Comparison of ENCODE assay signal across 20 cellular contexts in genomic region chr4:152992027-152992426, GRCh38. TPM values are rescaled to one million over a fixed set of nuclear protein-coding genes. Genes with fewer than 3 reads are reported as not detected.
DNase-seq lines count a peak whose midpoint lies in the region; ATAC-seq and TF ChIP-seq lines count a peak whose summit lies in the region.
"Had no signal": no experiment of that assay in that cellular context is flagged by ENCODE, and none has a peak within 500 bp of the region (broad histone marks: within the 10 kb centered on the region; RNA-seq: fewer than 3 reads in every experiment).

No MANE protein-coding gene starts in this region.

- TF ChIP-seq CTCF in GM23338 (conservative IDR thresholded peaks at IDR 0.05; ENCODE audit: low read depth in 2 of 2): no peak
- TF ChIP-seq CTCF in hepatocyte (IDR thresholded peaks at IDR 0.05; ENCODE audit: poor library complexity): no peak
- no peak for TF ChIP-seq CTCF in spleen (IDR thresholded peaks at IDR 0.05 in 8 of 11, conservative IDR thresholded peaks at IDR 0.05 in 3 of 11)
- TF ChIP-seq CTCF in CD14-positive monocyte (IDR thresholded peaks at IDR 0.05): no peak

- no peak for DNase-seq in GM23338 (ENCODE audit: low spot score)
- DNase-seq in NCI-H774 (lab: John Stamatoyannopoulos, UW): peak; percentile 8
- DNase-seq in hepatocyte (ENCODE audit: low spot score): peak; percentile 46
- peak; percentile 44 for DNase-seq in spleen
- no peak for DNase-seq in GM19238 (ENCODE audit: insufficient read length, low spot score)
- no peak for DNase-seq in CD14-positive monocyte (ENCODE audit: low spot score)
- DNase-seq: activated CD4-positive, alpha-beta T cell treated with anti-CD3 and anti-CD28 coated beads, Interleukin-2, amount 50 U/mL, for 48 hours; activated T-cell treated with anti-CD3 and anti-CD28 coated beads, Interleukin-2, amount 50 U/mL, for 24 hours; body of pancreas; Kasumi-1; NCI-H1105 treated with DMSO at 0.1 percent for 48 hours; nephron progenitor cell; SHP77; stimulated activated CD4-positive, alpha-beta T cell treated with anti-CD3 and anti-CD28 coated beads, Interleukin-4, amount 100 ng/mL, for 4 hours; substantia nigra had no signal

- H3K9me3 ChIP-seq in hepatocyte (ENCODE audit: low read depth) (no peaks in the 10 kb centered on the region), spleen (no peaks in the 10 kb centered on the region)
- H3K9me3 ChIP-seq: body of pancreas had no signal

- H3K27ac ChIP-seq in GM23338 (ENCODE audit: low read depth): no peak overlapping the region
- H3K27ac ChIP-seq in hepatocyte: peak overlapping the region; percentile 59
- no peak overlapping the region for H3K27ac ChIP-seq in spleen
- H3K27ac ChIP-seq: body of pancreas, VCaP had no signal

- WGBS in hepatocyte (ENCODE audit: low lambda C conversion rate, missing lambda C conversion rate): 82% methylated on average over 8 of the region's 8 CpGs
- 74 to 90% (median 82%) methylated on average over 8 of the region's 8 CpGs for WGBS in spleen, 5 donors

- peak overlapping the region; percentile 51; the same call in 1 of the 2 replicates for H3K27ac Mint-ChIP-seq in GM23338
- H3K27ac Mint-ChIP-seq in CD14-positive monocyte: no peak overlapping the region
- H3K27ac Mint-ChIP-seq: activated naive CD4-positive, alpha-beta T cell treated with anti-CD3 and anti-CD28 coated beads, Interleukin-2, amount 50 U/mL, for 24 hours; activated T-cell treated with anti-CD3 and anti-CD28 coated beads, Interleukin-2, amount 50 U/mL, for 24 hours; B cell; dendritic cell treated with granulocyte-macrophage colony-stimulating factor and Interleukin-4, amounts not matched to agents 40 ng/mL and 50 ng/mL, for 4 days; nephron progenitor cell had no signal

- intact Hi-C loops in spleen (cut with DNase I; ENCODE audit: low total_unique reads) (no loop called here), CD14-positive monocyte (cut with micrococcal nuclease) (no loop called here)

- H3K36me3 ChIP-seq in GM23338 (ENCODE audit: insufficient read depth) (no peaks in the 10 kb centered on the region), hepatocyte (replicated peaks; ENCODE audit: insufficient read depth, low read depth) (no peaks in the 10 kb centered on the region), spleen (no peaks in the 10 kb centered on the region)

- H3K36me3 Mint-ChIP-seq in GM23338 (ENCODE audit: low read depth) (no peaks in the 10 kb centered on the region; the same call in 2 of the 3 replicates), CD14-positive monocyte (no peaks in the 10 kb centered on the region)
- H3K36me3 Mint-ChIP-seq: activated naive CD4-positive, alpha-beta T cell treated with anti-CD3 and anti-CD28 coated beads, Interleukin-2, amount 50 U/mL, for 24 hours had no signal

- H3K9me2 ChIP-seq in GM23338 (ENCODE audit: insufficient read depth) (peaks cover 6% of the 10 kb centered on the region; the same call in 1 of the 2 replicates), hepatocyte (replicated peaks; ENCODE audit: insufficient read depth) (no peaks in the 10 kb centered on the region)

- H3K27me3 ChIP-seq in GM23338 (ENCODE audit: insufficient read depth) (no peaks in the 10 kb centered on the region), hepatocyte (no peaks in the 10 kb centered on the region), spleen (replicated peaks in 1 of 7) (no peaks in the 10 kb centered on the region)
- H3K27me3 ChIP-seq: body of pancreas had no signal

- H2AFZ ChIP-seq in GM23338: peak overlapping the region; percentile 59; the same call in 1 of the 2 replicates
- H2AFZ ChIP-seq in hepatocyte: no peak overlapping the region

- H3K4me3 ChIP-seq in GM23338 (no peak overlapping the region), hepatocyte (no peak overlapping the region), spleen (no peak overlapping the region)
- H3K4me3 ChIP-seq: body of pancreas had no signal

- no peaks in the 10 kb centered on the region for H3K9me3 Mint-ChIP-seq in GM23338
- no peaks in the 10 kb centered on the region for H3K9me3 Mint-ChIP-seq in CD14-positive monocyte
- H3K9me3 Mint-ChIP-seq: activated naive CD4-positive, alpha-beta T cell treated with anti-CD3 and anti-CD28 coated beads, Interleukin-2, amount 50 U/mL, for 24 hours; activated T-cell treated with anti-CD3 and anti-CD28 coated beads, Interleukin-2, amount 50 U/mL, for 24 hours; dendritic cell treated with granulocyte-macrophage colony-stimulating factor and Interleukin-4, amounts not matched to agents 40 ng/mL and 50 ng/mL, for 4 days; nephron progenitor cell had no signal

- TF ChIP-seq POLR2A in spleen (IDR thresholded peaks at IDR 0.05): no peak

- H3K27me3 Mint-ChIP-seq in GM23338 (ENCODE audit: insufficient read depth, low read depth, poor library complexity) (peaks cover 8% of the 10 kb centered on the region), CD14-positive monocyte (ENCODE audit: low read depth in 3 of 3) (peaks cover 0 to 8% (median 1%) of the 10 kb centered on the region in 3 donors)
- H3K27me3 Mint-ChIP-seq: activated naive CD4-positive, alpha-beta T cell treated with anti-CD3 and anti-CD28 coated beads, Interleukin-2, amount 50 U/mL, for 24 hours; activated T-cell treated with anti-CD3 and anti-CD28 coated beads, Interleukin-2, amount 50 U/mL, for 24 hours; dendritic cell treated with granulocyte-macrophage colony-stimulating factor and Interleukin-4, amounts not matched to agents 40 ng/mL and 50 ng/mL, for 4 days had no signal

- H3K79me2 ChIP-seq in GM23338 (replicated peaks; ENCODE audit: insufficient read depth) (no peaks in the 10 kb centered on the region), hepatocyte (no peaks in the 10 kb centered on the region)

- H3K4me1 ChIP-seq in GM23338 (ENCODE audit: insufficient read depth) (peaks cover 9% of the 10 kb centered on the region; the same call in 1 of the 2 replicates), hepatocyte (ENCODE audit: insufficient read depth) (no peaks in the 10 kb centered on the region), spleen (peaks cover 0 to 18% (median 13%) of the 10 kb centered on the region in 6 donors)
- H3K4me1 ChIP-seq: body of pancreas had no signal

- ATAC-seq in GM23338: no peak
- ATAC-seq in HG02678 (IDR thresholded peaks at IDR 0.05; ENCODE audit: unreplicated experiment): no peak
- ATAC-seq: body of pancreas had no signal

- no peaks in the 10 kb centered on the region for H4K20me1 ChIP-seq in GM23338 (replicated peaks; ENCODE audit: insufficient read depth)
- no peaks in the 10 kb centered on the region for H4K20me1 ChIP-seq in hepatocyte (ENCODE audit: insufficient read depth, poor library complexity, severe bottlenecking)

- peaks cover 18% of the 10 kb centered on the region for H3K4me1 Mint-ChIP-seq in GM23338
- peaks cover 7% of the 10 kb centered on the region for H3K4me1 Mint-ChIP-seq in CD14-positive monocyte
- H3K4me1 Mint-ChIP-seq: activated naive CD4-positive, alpha-beta T cell treated with anti-CD3 and anti-CD28 coated beads, Interleukin-2, amount 50 U/mL, for 24 hours had no signal

- H3K4me3 Mint-ChIP-seq in GM23338 (no peak overlapping the region), CD14-positive monocyte (no peak overlapping the region)
- H3K4me3 Mint-ChIP-seq: activated naive CD4-positive, alpha-beta T cell treated with anti-CD3 and anti-CD28 coated beads, Interleukin-2, amount 50 U/mL, for 24 hours; activated T-cell treated with anti-CD3 and anti-CD28 coated beads, Interleukin-2, amount 50 U/mL, for 24 hours; B cell; dendritic cell treated with granulocyte-macrophage colony-stimulating factor and Interleukin-4, amounts not matched to agents 40 ng/mL and 50 ng/mL, for 4 days; nephron progenitor cell had no signal

- no peaks in the 10 kb centered on the region for H3F3A ChIP-seq in GM23338 (replicated peaks; ENCODE audit: low read depth)

- H3K4me2 ChIP-seq in GM23338 (no peak overlapping the region), hepatocyte (no peak overlapping the region)

TF ChIP-seq in GM23338, 12 proteins besides CTCF, POLR2A, EP300 and RAD21 (continues in another document):
- TF ChIP-seq ETS1 (IDR thresholded peaks at IDR 0.05) (no peak), EZH2 (IDR thresholded peaks at IDR 0.05; ENCODE audit: low read depth, unreplicated experiment) (no peak)

RNA-seq across cellular contexts. Expression of gene FHDC1, which starts 55.9 kb away (rescaled TPM):
- 21.6 and 22.8 TPM in 2 replicates for total RNA-seq in GM23338 (2014; rRNA removed; shearing (Covaris generic))
- polyA plus RNA-seq in GM23338 (2016; fragmentation: Nextera tagmentation; extraction: Ambion mirVana): 9.1 and 9.5 TPM in 2 replicates
- 3.1 TPM in 2 replicates for total RNA-seq in hepatocyte
- polyA plus RNA-seq in hepatocyte: 1.7 and 2.1 TPM in 2 replicates
- total RNA-seq in spleen: 10 to 100 TPM in 4 of 7 donors, 1 to 10 TPM in 3; 5.5 to 14.3 (median 11.1) TPM
- 1 to 10 TPM in 2 of 3 donors, under 1 TPM in 1; 0.82 to 2.4 (median 1.1) TPM for polyA plus RNA-seq in spleen
- polyA plus RNA-seq in CD14-positive monocyte: not detected

Comparison
In these comparisons a context has a peak if more than half of its experiments do, and no peak if none do; other contexts are left out.
1. DNase-seq: peak in NCI-H774 (single experiment), hepatocyte (single experiment) and spleen (single experiment); none in GM23338 (single experiment), GM19238 (single experiment) and CD14-positive monocyte (single experiment).